Comparison of ENCODE assay signal across 8 cellular contexts in genomic region chr11:18321991-18322711, GRCh38. TPM values are rescaled to one million over a fixed set of nuclear protein-coding genes. Genes with fewer than 3 reads are reported as not detected.
A peak's percentile ranks its signal among the peaks of the same experiment; 100 is the strongest.
DNase-seq lines count a peak whose midpoint lies in the region; ATAC-seq and TF ChIP-seq lines count a peak whose summit lies in the region.

GTF2H1 (plus strand) TSS chr11:18322567; CDS start chr11:18333075, 10,508 bp downstream.
HPS5 (minus strand) TSS chr11:18322140; CDS start chr11:18317858, 4,282 bp downstream.

- H3K79me2 ChIP-seq in PC-3 (ENCODE audit: low read length) = peaks cover 90% of the 10 kb centered on the region

- H3K9me3 ChIP-seq in PC-3 (ENCODE audit: low read length) = no peaks in the 10 kb centered on the region
- H3K9me3 ChIP-seq in mucosa of rectum (ENCODE audit: control insufficient read depth in 2 of 2, low read length in 2 of 2) = no peaks in the 10 kb centered on the region

- H3K36me3 ChIP-seq in PC-3 (ENCODE audit: low read depth, low read length) (peaks cover under 1% of the 10 kb centered on the region; the same call in 1 of the 2 replicates), mucosa of rectum (ENCODE audit: control insufficient read depth in 2 of 2, insufficient read depth in 2 of 2, low read length in 2 of 2) (peaks cover 6 to 9% of the 10 kb centered on the region in 2 donors)

- ATAC-seq in GM21576 (IDR thresholded peaks at IDR 0.05; ENCODE audit: unreplicated experiment) (peak; percentile 80), PC-3 (peak; percentile 85)

- TF ChIP-seq CTCF in PC-3 (conservative IDR thresholded peaks at IDR 0.05; ENCODE audit: low read depth, low read length) (no peak), epithelial cell of proximal tubule (conservative IDR thresholded peaks at IDR 0.05; ENCODE audit: low read depth, low read length) (no peak)

- H3K4me2 ChIP-seq in PC-3 (ENCODE audit: low read length) = peak within 1 kb of the TSS; percentile 92

- H3K27me3 ChIP-seq in PC-3 (ENCODE audit: low read length) (no peaks in the 10 kb centered on the region), mucosa of rectum (ENCODE audit: control insufficient read depth in 2 of 2, insufficient read depth in 2 of 2, low read length in 2 of 2) (no peaks in the 10 kb centered on the region)

- no TSS peak for BruUV-seq in PC-3 (replicated peaks; lab: Mats Ljungman, UMichigan)

- H3K9ac ChIP-seq in PC-3 (ENCODE audit: low read length) (peak within 1 kb of the TSS; percentile 99), mucosa of rectum (ENCODE audit: low read depth in 1 of 2, low read length in 2 of 2) (peak within 1 kb of the TSS; percentile 83 to 97)

- no peak for TF ChIP-seq RAD21 in Ishikawa (IDR thresholded peaks at IDR 0.05; ENCODE audit: low read depth)

- TF ChIP-seq EP300 in Ishikawa (IDR thresholded peaks at IDR 0.05; ENCODE audit: borderline replicate concordance) = no peak; the same call in 1 of the 2 replicates

- H3K4me1 ChIP-seq in PC-3 (ENCODE audit: insufficient read depth, low read length) (peaks cover 41% of the 10 kb centered on the region), mucosa of rectum (ENCODE audit: control insufficient read depth in 2 of 2, insufficient read depth in 2 of 2, low read length in 2 of 2) (peaks cover 16 to 33% of the 10 kb centered on the region in 2 donors)

- H3F3A ChIP-seq in PC-3 (ENCODE audit: low read length, unreplicated experiment) = no peaks in the 10 kb centered on the region

- H4K20me1 ChIP-seq in PC-3 (ENCODE audit: low read length) = 0 out of 2 replicates have a peak, but pooled peaks cover 8% of the 10 kb centered on the region

- POLR2A ChIA-PET in PC-3 (lab: Charles Lee; ENCODE audit: unreplicated experiment) = interaction anchor here (0.6 to 0.7 kb wide), 3 partner anchors 61 to 267 kb away, joined by 3 to 4 read pairs (median 4); partner anchors contain the start of gene UEVLD

- H3K27ac ChIP-seq in PC-3 (ENCODE audit: low read length) = peak within 1 kb of the TSS; percentile 92
- peak within 1 kb of the TSS; percentile 97 for H3K27ac ChIP-seq in mucosa of rectum (ENCODE audit: low read depth in 2 of 2, low read length in 2 of 2)

- intact Hi-C loops in PC-3 (cut with micrococcal nuclease) = loop anchor here (1.0 to 10.0 kb wide), 6 partner anchors 62 to 313 kb away; partner anchors contain the start of genes SAA2, SPTY2D1 and TSG101

- no peaks in the 10 kb centered on the region for H3K9me2 ChIP-seq in PC-3 (replicated peaks; ENCODE audit: low read length)

- peak within 1 kb of the TSS; percentile 96 for H2AFZ ChIP-seq in PC-3 (ENCODE audit: low read length)

- peak; percentile 85 for DNase-seq in DMS114 treated with DMSO at 0.1 percent for 48 hours (lab: John Stamatoyannopoulos, UW; ENCODE audit: unreplicated experiment)
- DNase-seq in PC-3 = peak; percentile 97
- DNase-seq in activated T-cell treated with anti-CD3 and anti-CD28 coated beads, Interleukin-2, amount 50 U/mL, for 1 hour = peak; percentile 95
- DNase-seq in epithelial cell of proximal tubule (ENCODE audit: low read depth) = peak; percentile 88
- peak; percentile 96 for DNase-seq in stimulated activated CD8-positive, alpha-beta memory T cell treated with anti-CD3 and anti-CD28 coated beads, Interleukin-4, amount 100 ng/mL, for 48 hours

- H3K4me3 ChIP-seq in PC-3 (ENCODE audit: low read length) (peak within 1 kb of the TSS; percentile 89), epithelial cell of proximal tubule (ENCODE audit: low read depth, low read length) (peak within 1 kb of the TSS; percentile 69), mucosa of rectum (ENCODE audit: low read length in 2 of 2) (peak within 1 kb of the TSS; percentile 98 to 99)

- CTCF ChIA-PET in PC-3 (lab: Charles Lee) = interaction anchor here (0.6 to 0.8 kb wide), 2 partner anchors 78 to 216 kb away, joined by 3 read pairs; partner anchors contain the start of gene SAAL1

TF ChIP-seq in Ishikawa, 13 proteins besides CTCF, POLR2A, EP300 and RAD21:
- TF ChIP-seq TCF12 (IDR thresholded peaks at IDR 0.05; ENCODE audit: low read depth) = peak; percentile 49; the same call in 1 of the 2 replicates
- peak; percentile 73 for TF ChIP-seq TAF1 (IDR thresholded peaks at IDR 0.05; ENCODE audit: low read depth)
- TF ChIP-seq CEBPB (IDR thresholded peaks at IDR 0.05) = no peak
- no peak for TF ChIP-seq ZBTB7A (IDR thresholded peaks at IDR 0.05; ENCODE audit: low read depth)
- TF ChIP-seq MAX (IDR thresholded peaks at IDR 0.05) = peak; percentile 98
- peak; percentile 97 for TF ChIP-seq USF1 (IDR thresholded peaks at IDR 0.05)
- no peak for TF ChIP-seq FOXM1 (IDR thresholded peaks at IDR 0.05; ENCODE audit: borderline replicate concordance, low read depth)
- TF ChIP-seq TEAD4 (IDR thresholded peaks at IDR 0.05) = 0 out of 2 replicates have a peak, but pooled peaks have one; percentile 1
- TF ChIP-seq NFIC (IDR thresholded peaks at IDR 0.05) = no peak
- peak; percentile 92 for TF ChIP-seq YY1 (IDR thresholded peaks at IDR 0.05; ENCODE audit: low read depth)
- peak; percentile 91 for TF ChIP-seq CREB1 (IDR thresholded peaks at IDR 0.05; ENCODE audit: low read depth)

RNA-seq across cellular contexts. Expression of gene GTF2H1, which starts in this region (rescaled TPM):
- 32.7 and 33.5 TPM in 2 replicates for total RNA-seq in PC-3 (2014; rRNA removed)
- total RNA-seq in epithelial cell of proximal tubule = 30.8 and 47.9 TPM in 2 replicates

RNA-seq across cellular contexts. Expression of gene HPS5, which starts in this region (rescaled TPM):
- 15.2 and 15.6 TPM in 2 replicates for total RNA-seq in PC-3 (2014; rRNA removed)
- total RNA-seq in epithelial cell of proximal tubule = 11.5 and 16.9 TPM in 2 replicates

Comparison
In these comparisons a context has a peak if more than half of its experiments do, and no peak if none do; other contexts are left out.
1. Peak in every context shown above with its lines: DNase-seq, ATAC-seq, H3K4me3 ChIP-seq and H3K27ac ChIP-seq.